ENCODE assay signal across 8 cellular contexts in the genomic region with DNA sequence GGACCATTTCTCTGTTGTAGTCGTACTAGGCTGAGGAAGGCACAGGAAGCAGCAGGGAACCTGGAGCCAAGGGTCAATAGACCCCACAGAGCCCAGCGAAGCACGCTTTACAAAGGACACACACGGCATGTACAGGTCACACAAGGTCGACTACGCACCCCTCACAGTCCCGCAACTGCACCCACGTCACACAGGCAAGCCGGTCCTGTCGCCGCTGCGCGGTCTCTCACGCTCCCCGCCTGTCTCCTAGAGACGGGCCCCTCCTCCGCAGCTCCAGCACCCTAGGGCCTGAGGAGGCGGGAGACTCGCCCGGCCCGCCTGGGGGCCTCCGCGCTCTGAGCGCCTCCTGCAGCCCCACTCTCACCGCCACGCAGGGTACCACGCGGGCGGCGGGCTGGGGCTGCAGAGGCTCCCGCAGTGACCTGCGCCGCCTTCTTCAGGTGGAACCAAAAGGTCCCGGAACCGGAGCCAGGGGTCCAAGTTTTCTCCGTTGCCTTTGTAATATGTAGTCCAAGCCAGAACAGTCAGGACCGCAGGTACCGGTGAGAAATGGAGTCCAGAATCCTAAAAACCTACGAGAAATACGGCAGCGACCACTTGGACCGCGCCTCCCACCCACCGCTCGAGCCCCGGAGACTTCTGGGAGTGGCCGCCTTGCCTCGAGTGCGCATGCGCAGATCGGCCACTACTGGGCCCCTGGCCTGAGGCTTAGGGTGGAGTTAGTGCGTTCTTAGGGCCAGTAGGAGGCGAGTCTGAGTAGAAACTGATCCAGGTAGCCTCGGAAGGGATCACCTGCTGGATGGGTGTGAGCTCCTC. TPM values are rescaled to one million over a fixed set of nuclear protein-coding genes. Genes with fewer than 3 reads are reported as not detected.
DNase-seq lines count a peak whose midpoint lies in the region; ATAC-seq and TF ChIP-seq lines count a peak whose summit lies in the region.

Gene ZNF607 (minus strand): TSS at position 651 of the 816 bp plus-strand sequence. CDS start 8,143 bp downstream, outside the sequence.

- POLR2A ChIA-PET in CD8-positive, alpha-beta T cell (lab: Charles Lee), result interaction anchor here (1.0 to 1.5 kb wide), 2 partner anchors 27 to 60 kb away, joined by 3 to 8 read pairs; partner anchors contain the start of gene ZNF573

- peak within 1 kb of the TSS; percentile 98 for H3K27ac Mint-ChIP-seq in CD8-positive, alpha-beta T cell

- no peaks in the 10 kb centered on the region for H3K27me3 Mint-ChIP-seq in CD8-positive, alpha-beta T cell (ENCODE audit: low read depth)
- peaks cover 3% of the 10 kb centered on the region for H3K27me3 Mint-ChIP-seq in activated T-cell treated with anti-CD3 and anti-CD28 coated beads, Interleukin-2, amount 50 U/mL, for 4 hours (ENCODE audit: low read depth)

- peaks cover 35% of the 10 kb centered on the region for H3K36me3 Mint-ChIP-seq in CD8-positive, alpha-beta T cell
- H3K36me3 Mint-ChIP-seq in activated T-cell treated with anti-CD3 and anti-CD28 coated beads, Interleukin-2, amount 50 U/mL, for 4 hours (ENCODE audit: insufficient read depth), result peaks cover 7% of the 10 kb centered on the region

- no peaks in the 10 kb centered on the region for H3K9me3 ChIP-seq in CD8-positive, alpha-beta T cell (ENCODE audit: low read length)
- H3K9me3 ChIP-seq in OCI-LY3 (ENCODE audit: insufficient read depth, low read length), result 0 out of 2 replicates have a peak, but pooled peaks cover 3% of the 10 kb centered on the region
- H3K9me3 ChIP-seq in esophagus squamous epithelium, result no peaks in the 10 kb centered on the region

- peaks cover 9% of the 10 kb centered on the region for H3K9me3 Mint-ChIP-seq in CD8-positive, alpha-beta T cell
- no peaks in the 10 kb centered on the region for H3K9me3 Mint-ChIP-seq in activated T-cell treated with anti-CD3 and anti-CD28 coated beads, Interleukin-2, amount 50 U/mL, for 4 hours

- H2AFZ ChIP-seq in OCI-LY3 (ENCODE audit: low read depth, low read length), result peak within 1 kb of the TSS; percentile 99

- peak within 1 kb of the TSS; percentile 96 for H3K4me3 Mint-ChIP-seq in CD8-positive, alpha-beta T cell
- peak within 1 kb of the TSS; percentile 93 for H3K4me3 Mint-ChIP-seq in activated T-cell treated with anti-CD3 and anti-CD28 coated beads, Interleukin-2, amount 50 U/mL, for 4 hours

- 0 to 1% methylated on average over 15 to 21 of the region's 54 CpGs for WGBS in esophagus squamous epithelium, 2 donors

- peak; percentile 82 for ATAC-seq in CD8-positive, alpha-beta T cell
- ATAC-seq in GM19463 (IDR thresholded peaks at IDR 0.05; ENCODE audit: unreplicated experiment), result peak; percentile 92
- ATAC-seq in activated T-cell treated with anti-CD3 and anti-CD28 coated beads, Interleukin-2, amount 50 U/mL, for 4 hours, result peak; percentile 92 to 93

- H3K4me1 ChIP-seq in CD8-positive, alpha-beta T cell (ENCODE audit: insufficient read depth, low read length), result peaks cover 11% of the 10 kb centered on the region
- H3K4me1 ChIP-seq in OCI-LY3 (ENCODE audit: low read length) (peaks cover 7% of the 10 kb centered on the region), esophagus squamous epithelium (peaks cover 9 to 18% (median 11%) of the 10 kb centered on the region in 3 donors)

- intact Hi-C loops in CD8-positive, alpha-beta T cell (cut with DNase I, micrococcal nuclease), result loop anchor here (1.0 to 2.0 kb wide), 5 partner anchors 27 to 402 kb away; partner anchors contain the start of genes ZNF573 (in 2 of the 2), ZNF540 (in 1 of the 2) and ZNF571 (in 1 of the 2)
- intact Hi-C loops in esophagus squamous epithelium (cut with DNase I), result no loop called here

- DNase-seq in CD8-positive, alpha-beta T cell, result peak; percentile 61 to 88 (median 79)
- DNase-seq in HT-29 (ENCODE audit: low spot score), result peak; percentile 8
- peak; percentile 80 for DNase-seq in activated T-cell treated with anti-CD3 and anti-CD28 coated beads, Interleukin-2, amount 50 U/mL, for 4 hours
- DNase-seq in esophagus squamous epithelium (lab: John Stamatoyannopoulos, UW), result peak; percentile 15
- DNase-seq in myocyte (ENCODE audit: low read depth), result peak; percentile 93
- DNase-seq in stimulated activated CD8-positive, alpha-beta memory T cell treated with anti-CD3 and anti-CD28 coated beads, Interleukin-7, amount 100 ng/mL, for 4 hours (ENCODE audit: low read depth in 2 of 2), result peak; percentile 72 to 80

- no peaks in the 10 kb centered on the region for H3K36me3 ChIP-seq in CD8-positive, alpha-beta T cell (ENCODE audit: insufficient read depth, low read length)
- H3K36me3 ChIP-seq in OCI-LY3 (replicated peaks; ENCODE audit: low read depth, low read length), result peaks cover 30% of the 10 kb centered on the region
- H3K36me3 ChIP-seq in esophagus squamous epithelium, result peaks cover 0 to 12% (median 0%) of the 10 kb centered on the region in 3 donors

- H3K27ac ChIP-seq in CD8-positive, alpha-beta T cell (ENCODE audit: low read depth, low read length), result peak within 1 kb of the TSS; percentile 73
- H3K27ac ChIP-seq in OCI-LY3 (ENCODE audit: low read length), result peak within 1 kb of the TSS; percentile 41
- peak within 1 kb of the TSS; percentile 78 to 95 (median 85) for H3K27ac ChIP-seq in esophagus squamous epithelium

- peak in 2 of 4 donors; percentile 51 to 71 for TF ChIP-seq POLR2A in esophagus squamous epithelium (IDR thresholded peaks at IDR 0.05)

- no peak for TF ChIP-seq CTCF in CD8-positive, alpha-beta T cell (IDR thresholded peaks at IDR 0.05)
- TF ChIP-seq CTCF in OCI-LY3 (IDR thresholded peaks at IDR 0.05; ENCODE audit: low read depth, low read length), result peak; percentile 61
- peak; percentile 45 to 79 (median 60) for TF ChIP-seq CTCF in esophagus squamous epithelium (IDR thresholded peaks at IDR 0.05)

- peak within 1 kb of the TSS; percentile 67 for H3K4me3 ChIP-seq in CD8-positive, alpha-beta T cell (ENCODE audit: low read depth, low read length)
- H3K4me3 ChIP-seq in OCI-LY3 (ENCODE audit: low read length), result peak within 1 kb of the TSS; percentile 89
- H3K4me3 ChIP-seq in esophagus squamous epithelium, result peak within 1 kb of the TSS; percentile 85 to 99 (median 90)

- H4K20me1 ChIP-seq in OCI-LY3 (ENCODE audit: insufficient read depth, low read length), result no peaks in the 10 kb centered on the region

- H3K79me2 ChIP-seq in OCI-LY3 (ENCODE audit: low read length), result peaks cover 19% of the 10 kb centered on the region

- H3K4me1 Mint-ChIP-seq in CD8-positive, alpha-beta T cell (ENCODE audit: low read depth), result peaks cover 22% of the 10 kb centered on the region
- peaks cover 11% of the 10 kb centered on the region for H3K4me1 Mint-ChIP-seq in activated T-cell treated with anti-CD3 and anti-CD28 coated beads, Interleukin-2, amount 50 U/mL, for 4 hours (ENCODE audit: low read depth)

- peak within 1 kb of the TSS; percentile 89 for H3K4me2 ChIP-seq in OCI-LY3 (ENCODE audit: low read length)

- peak within 1 kb of the TSS; percentile 85 for H3K9ac ChIP-seq in OCI-LY3 (ENCODE audit: low read length)

- no peaks in the 10 kb centered on the region for H3K27me3 ChIP-seq in CD8-positive, alpha-beta T cell (ENCODE audit: insufficient read depth, low read length)
- H3K27me3 ChIP-seq in OCI-LY3 (ENCODE audit: low read depth, low read length), result no peaks in the 10 kb centered on the region
- H3K27me3 ChIP-seq in esophagus squamous epithelium, result no peaks in the 10 kb centered on the region

- CTCF ChIA-PET in CD8-positive, alpha-beta T cell (lab: Charles Lee), result interaction anchor here (0.9 kb wide), 1 partner anchor 42 kb away, joined by 3 read pairs; no protein-coding TSS in a partner anchor

RNA-seq across cellular contexts. Expression of gene ZNF607, which starts in this region (rescaled TPM):
- total RNA-seq in CD8-positive, alpha-beta T cell, result 1 to 10 TPM; 2.9 to 3.3 TPM
- total RNA-seq in HT-29 (2014; rRNA removed; shearing (Covaris generic)), result 0.10 and 0.46 TPM in 2 replicates
- total RNA-seq in activated T-cell treated with anti-CD3 and anti-CD28 coated beads, Interleukin-2, amount 50 U/mL, for 4 hours, result 1 to 10 TPM; 3.8 to 4.6 (median 4.0) TPM
- 1 to 10 TPM; 1.5 to 5.7 (median 3.3) TPM for total RNA-seq in esophagus squamous epithelium
- 4.4 and 4.6 TPM in 2 replicates for total RNA-seq in myocyte
- polyA plus RNA-seq in myocyte (2012), result 2.5 TPM

Comparison
In these comparisons a context has a peak if more than half of its experiments do, and no peak if none do; other contexts are left out.
1. Peak in every context shown above with its lines: DNase-seq, ATAC-seq, H3K4me3 ChIP-seq and H3K27ac ChIP-seq.
2. Peak in DNase-seq in HT-29; RNA of the gene not detected or under 1 TPM.
3. DNase-seq: peak in every context shown above with its lines; median percentile 93 in myocyte; 80 in activated T-cell treated with anti-CD3 and anti-CD28 coated beads, Interleukin-2, amount 50 U/mL, for 4 hours; 79 in CD8-positive, alpha-beta T cell; 76 in stimulated activated CD8-positive, alpha-beta memory T cell treated with anti-CD3 and anti-CD28 coated beads, Interleukin-7, amount 100 ng/mL, for 4 hours; 15 in esophagus squamous epithelium; 8 in HT-29.